In the genomic region with DNA sequence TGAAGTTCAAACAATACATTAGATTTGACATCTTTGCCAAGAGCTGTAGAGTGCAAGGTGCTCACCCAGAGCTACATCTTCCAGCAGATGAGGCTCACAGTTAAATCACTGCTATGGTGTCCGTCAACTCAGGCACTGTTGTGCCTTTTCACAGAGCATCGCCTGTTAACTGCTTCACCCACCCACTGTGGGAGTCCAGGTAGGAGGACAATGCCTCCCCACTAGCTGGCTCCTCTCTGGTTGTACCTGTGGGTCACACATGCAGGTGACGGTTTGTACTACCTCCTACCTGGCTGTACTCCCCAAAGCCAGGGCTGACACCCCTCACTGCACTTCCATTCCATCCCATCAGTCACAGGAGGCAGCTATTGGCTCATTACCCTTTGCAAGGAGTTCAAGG, we compare ENCODE assay signal across 22 cellular contexts.
DNase-seq lines count a peak whose midpoint lies in the region; ATAC-seq, FAIRE-seq and TF ChIP-seq lines count a peak whose summit lies in the region.
"Had no signal": no experiment of that assay in that cellular context is flagged by ENCODE, and none has a peak within 500 bp of the region (broad histone marks: within the 10 kb centered on the region; RNA-seq: fewer than 3 reads in every experiment).

No MANE protein-coding gene starts in this region.

- H3K79me2 ChIP-seq in GM23338 (replicated peaks; ENCODE audit: insufficient read depth) (no peaks in the 10 kb centered on the region), trophoblast cell (ENCODE audit: control insufficient read depth, insufficient read depth, low read length, poor library complexity) (no peaks in the 10 kb centered on the region), mesendoderm (ENCODE audit: control insufficient read depth, insufficient read depth, low read length) (no peaks in the 10 kb centered on the region)

- no peak overlapping the region for H3K56ac ChIP-seq in mesendoderm (ENCODE audit: low read length)

- no peak overlapping the region for H2BK12ac ChIP-seq in trophoblast cell (ENCODE audit: low read length)

- H3K27me3 ChIP-seq in GM23338 (ENCODE audit: insufficient read depth) (peaks cover 100% of the 10 kb centered on the region), bronchial epithelial cell (ENCODE audit: control insufficient read depth, insufficient read depth, low read length) (no peaks in the 10 kb centered on the region), trophoblast cell (ENCODE audit: insufficient read depth, low read length) (peaks cover 2% of the 10 kb centered on the region), mesendoderm (ENCODE audit: insufficient read depth, low read length, poor library complexity) (peaks cover 7% of the 10 kb centered on the region)
- H3K27me3 ChIP-seq: BLaER1 treated with 17β-estradiol and CSF1 and Interleukin-3, amounts not matched to agents 10 nM and 100 nM had no signal

- H3K27ac Mint-ChIP-seq in activated CD8-positive, alpha-beta memory T cell treated with anti-CD3 and anti-CD28 coated beads, Interleukin-2, amount 10 ng/mL, durations not matched to agents 7 days and 5 days = no peak overlapping the region
- H3K27ac Mint-ChIP-seq in GM23338 = no peak overlapping the region
- H3K27ac Mint-ChIP-seq: B cell; CD4-positive, alpha-beta T cell; CD8-positive, alpha-beta T cell had no signal

- H3K79me1 ChIP-seq in trophoblast cell (ENCODE audit: low read length) (no peaks in the 10 kb centered on the region), mesendoderm (ENCODE audit: low read length) (no peaks in the 10 kb centered on the region)

- no peak overlapping the region for H2AK5ac ChIP-seq in trophoblast cell (ENCODE audit: low read length)
- H2AK5ac ChIP-seq in mesendoderm (ENCODE audit: low read length) = no peak overlapping the region

- H2BK5ac ChIP-seq in trophoblast cell (ENCODE audit: low read depth, low read length, poor library complexity) = no peak overlapping the region
- no peak overlapping the region for H2BK5ac ChIP-seq in mesendoderm (ENCODE audit: low read length)

- no peak overlapping the region for H3K23ac ChIP-seq in trophoblast cell (ENCODE audit: low read length)
- no peak overlapping the region for H3K23ac ChIP-seq in mesendoderm (ENCODE audit: low read length)

- H3K27ac ChIP-seq in GM23338 (ENCODE audit: low read depth) (no peak overlapping the region), trophoblast cell (ENCODE audit: low read depth, low read length) (no peak overlapping the region), mesendoderm (ENCODE audit: low read depth, low read length) (no peak overlapping the region)
- H3K27ac ChIP-seq: 22Rv1; A549; BLaER1 treated with 17β-estradiol and CSF1 and Interleukin-3, amounts not matched to agents 10 nM and 100 nM; C4-2B had no signal

- peaks cover 33% of the 10 kb centered on the region for H3K27me3 Mint-ChIP-seq in activated CD8-positive, alpha-beta memory T cell treated with anti-CD3 and anti-CD28 coated beads, Interleukin-2, amount 10 ng/mL, durations not matched to agents 7 days and 5 days
- H3K27me3 Mint-ChIP-seq in GM23338 (ENCODE audit: insufficient read depth, low read depth, poor library complexity) = peaks cover 95% of the 10 kb centered on the region
- H3K27me3 Mint-ChIP-seq: CD4-positive, alpha-beta T cell had no signal

- H4K91ac ChIP-seq in trophoblast cell (ENCODE audit: low read depth, low read length) = no peak overlapping the region

- no peak overlapping the region for H4K5ac ChIP-seq in mesendoderm (ENCODE audit: low read length)

- H2BK15ac ChIP-seq in mesendoderm (replicated peaks; ENCODE audit: low read depth) = no peak overlapping the region

- no peaks in the 10 kb centered on the region for H3K9me2 ChIP-seq in GM23338 (ENCODE audit: insufficient read depth)

- peaks cover 4% of the 10 kb centered on the region for H3K4me1 Mint-ChIP-seq in activated CD8-positive, alpha-beta memory T cell treated with anti-CD3 and anti-CD28 coated beads, Interleukin-2, amount 10 ng/mL, durations not matched to agents 7 days and 5 days
- H3K4me1 Mint-ChIP-seq in GM23338 = no peaks in the 10 kb centered on the region
- H3K4me1 Mint-ChIP-seq: B cell had no signal

- no peak for ATAC-seq in activated CD8-positive, alpha-beta memory T cell treated with anti-CD3 and anti-CD28 coated beads, Interleukin-2, amount 10 ng/mL, durations not matched to agents 7 days and 5 days
- ATAC-seq in GM23338 = no peak
- ATAC-seq: A549; CD8-positive, alpha-beta T cell had no signal

- peak; percentile 68 for FAIRE-seq in bronchial epithelial cell (lab: Jason Lieb, UNC)
- FAIRE-seq: A549, D721Med, G401.6, GM19239 had no signal

- H3K4me2 ChIP-seq in GM23338 (no peak overlapping the region), trophoblast cell (ENCODE audit: low read length) (no peak overlapping the region), mesendoderm (ENCODE audit: low read length) (no peak overlapping the region)
- H3K4me2 ChIP-seq: A549 had no signal

- H3F3A ChIP-seq in GM23338 (replicated peaks; ENCODE audit: low read depth) = no peaks in the 10 kb centered on the region

- DNase-seq in activated CD8-positive, alpha-beta memory T cell treated with anti-CD3 and anti-CD28 coated beads, Interleukin-2, amount 10 ng/mL, durations not matched to agents 7 days and 5 days = peak; percentile 33
- no peak for DNase-seq in activated CD8-positive, alpha-beta memory T cell treated with anti-CD3 and anti-CD28 coated beads for 24 hours
- DNase-seq in GM23338 (ENCODE audit: low spot score) (no peak), bronchial epithelial cell (ENCODE audit: low read depth) (no peak), trophoblast cell (no peak), mesendoderm (no peak)
- no peak for DNase-seq in stimulated activated CD4-positive, alpha-beta T cell treated with anti-CD3 and anti-CD28 coated beads, Interleukin-4, amount 100 ng/mL, for 4 hours
- DNase-seq: AML-193; Caco-2; Calu3; CD4-positive, alpha-beta T cell; CD8-positive, alpha-beta T cell; DMS79 treated with DMSO at 0.1 percent for 48 hours; GF-D8 had no signal

- no CpG with 5 or more reads among the region's 3 CpGs for whole genome bisulfite sequencing in trophoblast cell (ENCODE audit: extremely low coverage, insufficient coverage, insufficient read length)
- no CpG with 5 or more reads among the region's 3 CpGs for WGBS in mesendoderm (ENCODE audit: extremely low coverage, insufficient coverage, low lambda C conversion rate)

- no peaks in the 10 kb centered on the region; the same call in 1 of the 2 replicates for H4K20me1 ChIP-seq in GM23338 (replicated peaks; ENCODE audit: insufficient read depth)
- H4K20me1 ChIP-seq: BLaER1 treated with 17β-estradiol and CSF1 and Interleukin-3, amounts not matched to agents 10 nM and 100 nM had no signal

- no peaks in the 10 kb centered on the region for H3K9me3 ChIP-seq in trophoblast cell (ENCODE audit: insufficient read depth, low read depth, low read length)
- H3K9me3 ChIP-seq: A549; BLaER1 treated with 17β-estradiol and CSF1 and Interleukin-3, amounts not matched to agents 10 nM and 100 nM; Caco-2 had no signal

- H3K9ac ChIP-seq in trophoblast cell (ENCODE audit: low read length) (no peak overlapping the region), mesendoderm (ENCODE audit: low read length) (no peak overlapping the region)
- H3K9ac ChIP-seq: BLaER1 treated with 17β-estradiol and CSF1 and Interleukin-3, amounts not matched to agents 10 nM and 100 nM had no signal

- no peak overlapping the region for H3K14ac ChIP-seq in trophoblast cell (ENCODE audit: low read length)

- H4K12ac ChIP-seq in trophoblast cell (ENCODE audit: low read depth, low read length) = no peak overlapping the region

- H3K4me1 ChIP-seq in GM23338 (ENCODE audit: insufficient read depth) (no peaks in the 10 kb centered on the region), trophoblast cell (ENCODE audit: control insufficient read depth in 1 of 2, insufficient read depth in 2 of 2, low read length in 2 of 2) (peaks cover 0 to 5% of the 10 kb centered on the region in 2 experiments), mesendoderm (ENCODE audit: control insufficient read depth, low read depth, low read length) (no peaks in the 10 kb centered on the region)
- H3K4me1 ChIP-seq: Caco-2 had no signal

- TF ChIP-seq CTCF in GM23338 (conservative IDR thresholded peaks at IDR 0.05; ENCODE audit: low read depth in 2 of 2) (no peak), bronchial epithelial cell (IDR thresholded peaks at IDR 0.05; ENCODE audit: insufficient read depth, low read length, severe bottlenecking) (no peak)

- H2BK120ac ChIP-seq in trophoblast cell (ENCODE audit: insufficient read depth, low read length, poor library complexity) = no peak overlapping the region
- H2BK120ac ChIP-seq in mesendoderm (ENCODE audit: low read depth, low read length) = no peak overlapping the region

- no peak overlapping the region for H3K4me3 Mint-ChIP-seq in activated CD8-positive, alpha-beta memory T cell treated with anti-CD3 and anti-CD28 coated beads, Interleukin-2, amount 10 ng/mL, durations not matched to agents 7 days and 5 days
- H3K4me3 Mint-ChIP-seq in GM23338 = no peak overlapping the region
- H3K4me3 Mint-ChIP-seq: B cell; CD4-positive, alpha-beta T cell; CD8-positive, alpha-beta T cell had no signal

- H3K18ac ChIP-seq in trophoblast cell (ENCODE audit: low read length) (no peak overlapping the region), mesendoderm (ENCODE audit: low read length) (no peak overlapping the region)

- no peak overlapping the region for H4K8ac ChIP-seq in trophoblast cell (ENCODE audit: low read depth, low read length)
- no peak overlapping the region for H4K8ac ChIP-seq in mesendoderm (ENCODE audit: low read depth, low read length)

- no peaks in the 10 kb centered on the region for H3K36me3 Mint-ChIP-seq in activated CD8-positive, alpha-beta memory T cell treated with anti-CD3 and anti-CD28 coated beads, Interleukin-2, amount 10 ng/mL, durations not matched to agents 7 days and 5 days
- H3K36me3 Mint-ChIP-seq in GM23338 (ENCODE audit: low read depth) = no peaks in the 10 kb centered on the region; the same call in 2 of the 3 replicates
- H3K36me3 Mint-ChIP-seq: CD8-positive, alpha-beta T cell had no signal

- CTCF ChIA-PET in activated CD8-positive, alpha-beta memory T cell treated with anti-CD3 and anti-CD28 coated beads, Interleukin-2, amount 10 ng/mL, durations not matched to agents 7 days and 5 days (lab: Charles Lee) = no interaction called here

- no peaks in the 10 kb centered on the region for H3K36me3 ChIP-seq in GM23338 (ENCODE audit: insufficient read depth)
- H3K36me3 ChIP-seq in bronchial epithelial cell (ENCODE audit: control insufficient read depth, insufficient read depth, low read length) = no peaks in the 10 kb centered on the region
- H3K36me3 ChIP-seq in trophoblast cell (ENCODE audit: control insufficient read depth in 1 of 2, insufficient read depth in 2 of 2, low read length in 2 of 2) = no peaks in the 10 kb centered on the region
- no peaks in the 10 kb centered on the region for H3K36me3 ChIP-seq in mesendoderm (ENCODE audit: control insufficient read depth, insufficient read depth, low read length)
- H3K36me3 ChIP-seq: BLaER1 treated with 17β-estradiol and CSF1 and Interleukin-3, amounts not matched to agents 10 nM and 100 nM had no signal

- H2AFZ ChIP-seq in GM23338 (no peak overlapping the region), trophoblast cell (ENCODE audit: insufficient read depth, low read length, poor library complexity) (no peak overlapping the region)

- no peak overlapping the region for H3K4me3 ChIP-seq in GM23338
- no peak overlapping the region for H3K4me3 ChIP-seq in bronchial epithelial cell (ENCODE audit: low read depth, low read length)
- peak overlapping the region; percentile 3 for H3K4me3 ChIP-seq in trophoblast cell (ENCODE audit: low read depth, low read length)
- no peak overlapping the region for H3K4me3 ChIP-seq in mesendoderm (ENCODE audit: low read length)
- H3K4me3 ChIP-seq: A549; BLaER1 treated with 17β-estradiol and CSF1 and Interleukin-3, amounts not matched to agents 10 nM and 100 nM had no signal

- no peaks in the 10 kb centered on the region for H3K9me3 Mint-ChIP-seq in activated CD8-positive, alpha-beta memory T cell treated with anti-CD3 and anti-CD28 coated beads, Interleukin-2, amount 10 ng/mL, durations not matched to agents 7 days and 5 days (ENCODE audit: low read depth)
- peaks cover 3% of the 10 kb centered on the region; the same call in 1 of the 3 replicates for H3K9me3 Mint-ChIP-seq in GM23338
- H3K9me3 Mint-ChIP-seq: CD4-positive, alpha-beta T cell; CD8-positive, alpha-beta T cell had no signal

- no peak overlapping the region for H3K4ac ChIP-seq in trophoblast cell (ENCODE audit: low read depth, low read length)
- no peak overlapping the region for H3K4ac ChIP-seq in mesendoderm (ENCODE audit: low read depth, low read length)
